8 cellular contexts compared by ENCODE assay signal in the genomic region with DNA sequence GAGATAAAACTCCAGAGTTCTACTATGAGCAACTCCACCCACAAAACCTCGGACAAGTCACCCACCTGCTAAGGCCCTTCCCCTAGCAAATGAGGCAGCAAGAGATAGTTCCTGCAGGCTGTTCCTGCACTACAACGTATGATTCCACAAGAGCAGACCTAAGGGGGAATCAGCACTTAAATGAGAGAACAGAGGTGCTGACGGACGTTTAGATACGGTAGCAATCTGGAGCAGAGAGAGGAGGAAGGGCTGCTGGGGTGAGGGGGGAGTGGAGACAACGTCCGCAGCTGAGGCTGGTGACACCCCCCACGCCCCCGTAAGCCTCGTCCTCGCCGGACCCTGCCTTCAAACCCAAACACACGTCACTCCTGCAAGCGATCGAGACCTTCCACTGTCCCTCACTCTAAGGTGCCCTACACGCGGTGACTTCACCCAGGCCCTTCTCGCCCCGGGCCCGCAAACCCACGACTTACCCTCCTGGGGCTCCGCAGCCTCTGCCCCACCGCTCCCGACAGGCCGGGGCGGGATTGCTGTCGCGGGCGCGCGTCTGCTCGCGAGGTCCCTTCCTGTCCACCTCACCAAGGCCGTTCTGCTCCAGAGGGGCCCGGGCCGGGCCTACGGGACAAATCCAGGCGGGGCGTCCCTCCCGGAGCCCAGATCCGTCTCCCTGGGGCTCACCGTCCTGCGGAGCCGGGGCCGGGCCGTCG. TPM values are rescaled to one million over a fixed set of nuclear protein-coding genes. Genes with fewer than 3 reads are reported as not detected.
DNase-seq lines count a peak whose midpoint lies in the region; ATAC-seq and TF ChIP-seq lines count a peak whose summit lies in the region.

No MANE protein-coding gene starts in this region.

- intact Hi-C loops in naive thymus-derived CD4-positive, alpha-beta T cell (cut with micrococcal nuclease) = loop anchor here (1.0 to 10.0 kb wide), 3 partner anchors 69 to 257 kb away; a partner anchor contains a TSS
- intact Hi-C loops in tibial artery (cut with DNase I; ENCODE audit: low total_unique reads) = no loop called here

- H3K9me3 ChIP-seq in naive thymus-derived CD4-positive, alpha-beta T cell (ENCODE audit: control insufficient read depth in 2 of 3, low read length in 3 of 3) = peaks cover 0 to 12% (median 0%) of the 10 kb centered on the region in 3 experiments
- no peaks in the 10 kb centered on the region for H3K9me3 ChIP-seq in tibial artery

- H3K36me3 ChIP-seq in H7 (replicated peaks; ENCODE audit: control insufficient read depth, insufficient read depth, low read length) (peaks cover 14% of the 10 kb centered on the region), tibial artery (peaks cover 24 to 33% (median 25%) of the 10 kb centered on the region in 3 donors)
- H3K36me3 ChIP-seq in naive thymus-derived CD4-positive, alpha-beta T cell (ENCODE audit: control insufficient read depth in 2 of 3, insufficient read depth in 3 of 3, low read length in 3 of 3) = peaks cover 6 to 30% (median 22%) of the 10 kb centered on the region in 3 experiments

- TF ChIP-seq POLR2A in erythroblast (IDR thresholded peaks at IDR 0.05; ENCODE audit: low read length) = no peak

- peaks cover 42% of the 10 kb centered on the region for H3K36me3 Mint-ChIP-seq in activated CD4-positive, alpha-beta memory T cell treated with anti-CD3 and anti-CD28 coated beads, Interleukin-2, amount 10 ng/mL, durations not matched to agents 7 days and 5 days (ENCODE audit: low read depth)
- peaks cover 24 to 49% (median 40%) of the 10 kb centered on the region in 5 donors for H3K36me3 Mint-ChIP-seq in naive thymus-derived CD4-positive, alpha-beta T cell

- H3K27ac Mint-ChIP-seq in activated CD4-positive, alpha-beta memory T cell treated with anti-CD3 and anti-CD28 coated beads, Interleukin-2, amount 10 ng/mL, durations not matched to agents 7 days and 5 days = peak overlapping the region; percentile 74
- H3K27ac Mint-ChIP-seq in naive thymus-derived CD4-positive, alpha-beta T cell = peak overlapping the region; percentile 85 to 96 (median 90)

- peak overlapping the region; percentile 97 for H3K4me3 ChIP-seq in GM12864 (ENCODE audit: low read depth, low read length)
- H3K4me3 ChIP-seq in H7 (ENCODE audit: insufficient read depth, low read depth, low read length) = peak overlapping the region; percentile 86
- peak overlapping the region; percentile 68 for H3K4me3 ChIP-seq in naive thymus-derived CD4-positive, alpha-beta T cell (ENCODE audit: low read length)
- H3K4me3 ChIP-seq in tibial artery = peak overlapping the region; percentile 64 to 98

- no peak for DNase-seq in GM12864 (ENCODE audit: low read depth)
- DNase-seq in H7 = no peak
- DNase-seq in Kasumi-1 (lab: John Stamatoyannopoulos, UW) = peak; percentile 3 to 27
- DNase-seq in activated CD4-positive, alpha-beta memory T cell treated with anti-CD3 and anti-CD28 coated beads, Interleukin-2, amount 10 ng/mL, durations not matched to agents 7 days and 5 days = peak; percentile 39
- peak; percentile 75 to 84 for DNase-seq in erythroblast (lab: John Stamatoyannopoulos, UW)
- peak in 7 of 9 donors; percentile 6 to 52 (median 22) for DNase-seq in naive thymus-derived CD4-positive, alpha-beta T cell
- no peak for DNase-seq in tibial artery
- no peak for DNase-seq in kidney glomerular epithelial cell (lab: John Stamatoyannopoulos, UW)

- no peaks in the 10 kb centered on the region for H3K27me3 Mint-ChIP-seq in activated CD4-positive, alpha-beta memory T cell treated with anti-CD3 and anti-CD28 coated beads, Interleukin-2, amount 10 ng/mL, durations not matched to agents 7 days and 5 days
- H3K27me3 Mint-ChIP-seq in naive thymus-derived CD4-positive, alpha-beta T cell = peaks cover 0 to 5% (median 1%) of the 10 kb centered on the region in 5 donors

- peak overlapping the region; percentile 85 for H3K27ac ChIP-seq in naive thymus-derived CD4-positive, alpha-beta T cell (ENCODE audit: low read depth, low read length)
- H3K27ac ChIP-seq in tibial artery = peak overlapping the region; percentile 86 to 87

- CTCF ChIA-PET in activated CD4-positive, alpha-beta memory T cell treated with anti-CD3 and anti-CD28 coated beads, Interleukin-2, amount 10 ng/mL, durations not matched to agents 7 days and 5 days (lab: Charles Lee) = no interaction called here
- CTCF ChIA-PET in naive thymus-derived CD4-positive, alpha-beta T cell (lab: Charles Lee) = no interaction called here

- peaks cover 42% of the 10 kb centered on the region for H3K9me3 Mint-ChIP-seq in activated CD4-positive, alpha-beta memory T cell treated with anti-CD3 and anti-CD28 coated beads, Interleukin-2, amount 10 ng/mL, durations not matched to agents 7 days and 5 days
- peaks cover 0 to 40% (median 16%) of the 10 kb centered on the region in 11 donors for H3K9me3 Mint-ChIP-seq in naive thymus-derived CD4-positive, alpha-beta T cell

- ATAC-seq in naive thymus-derived CD4-positive, alpha-beta T cell = peak; percentile 34

- POLR2A ChIA-PET in activated CD4-positive, alpha-beta memory T cell treated with anti-CD3 and anti-CD28 coated beads, Interleukin-2, amount 10 ng/mL, durations not matched to agents 7 days and 5 days (lab: Charles Lee) = no interaction called here
- POLR2A ChIA-PET in naive thymus-derived CD4-positive, alpha-beta T cell (lab: Charles Lee) = interaction anchor here (0.9 kb wide), 1 partner anchor 130 kb away, joined by 4 read pairs; no protein-coding TSS in a partner anchor

- peaks cover 40% of the 10 kb centered on the region for H3K4me1 Mint-ChIP-seq in activated CD4-positive, alpha-beta memory T cell treated with anti-CD3 and anti-CD28 coated beads, Interleukin-2, amount 10 ng/mL, durations not matched to agents 7 days and 5 days
- peaks cover 37 to 63% (median 46%) of the 10 kb centered on the region in 7 donors for H3K4me1 Mint-ChIP-seq in naive thymus-derived CD4-positive, alpha-beta T cell

- peaks cover 26 to 33% of the 10 kb centered on the region in 2 donors for H3K4me1 ChIP-seq in naive thymus-derived CD4-positive, alpha-beta T cell (ENCODE audit: control insufficient read depth in 2 of 2, insufficient read depth in 2 of 2, low read length in 2 of 2)
- H3K4me1 ChIP-seq in tibial artery = peaks cover 0 to 39% (median 27%) of the 10 kb centered on the region in 4 donors

- H3K4me3 Mint-ChIP-seq in activated CD4-positive, alpha-beta memory T cell treated with anti-CD3 and anti-CD28 coated beads, Interleukin-2, amount 10 ng/mL, durations not matched to agents 7 days and 5 days = peak overlapping the region; percentile 86
- peak overlapping the region; percentile 92 to 98 (median 94) for H3K4me3 Mint-ChIP-seq in naive thymus-derived CD4-positive, alpha-beta T cell

- TF ChIP-seq CTCF in GM12864 (IDR thresholded peaks at IDR 0.05; ENCODE audit: low read depth, low read length, missing control alignments) = no peak
- TF ChIP-seq CTCF in tibial artery (IDR thresholded peaks at IDR 0.05) = no peak

- H3K27me3 ChIP-seq in H7 (ENCODE audit: control insufficient read depth, insufficient read depth, low read length) (no peaks in the 10 kb centered on the region), tibial artery (no peaks in the 10 kb centered on the region)
- no peaks in the 10 kb centered on the region for H3K27me3 ChIP-seq in naive thymus-derived CD4-positive, alpha-beta T cell (ENCODE audit: control insufficient read depth in 2 of 2, insufficient read depth in 2 of 2, low read length in 2 of 2)

RNA-seq across cellular contexts. Expression of a gene that starts 0.6 kb away (rescaled TPM):
- total RNA-seq in H7 (2014; rRNA removed; shearing (Covaris generic)) = 13.8 and 16.7 TPM in 2 replicates
- 10 to 100 TPM; 21.0 to 23.9 TPM for total RNA-seq in activated CD4-positive, alpha-beta memory T cell treated with anti-CD3 and anti-CD28 coated beads, Interleukin-2, amount 10 ng/mL, durations not matched to agents 7 days and 5 days
- total RNA-seq in naive thymus-derived CD4-positive, alpha-beta T cell = 10 to 100 TPM; 26.2 to 58.1 (median 29.3) TPM
- polyA plus RNA-seq in naive thymus-derived CD4-positive, alpha-beta T cell = 10 to 100 TPM; 25.2 to 33.4 TPM

RNA-seq across cellular contexts. Expression of a gene that starts 47.8 kb away (rescaled TPM):
- total RNA-seq in H7 (2014; rRNA removed; shearing (Covaris generic)) = 0.31 and 0.37 TPM in 2 replicates
- under 1 TPM in 1 of 2 experiments, not detected in 1; 0.43 TPM for total RNA-seq in activated CD4-positive, alpha-beta memory T cell treated with anti-CD3 and anti-CD28 coated beads, Interleukin-2, amount 10 ng/mL, durations not matched to agents 7 days and 5 days
- under 1 TPM in 4 of 5 experiments, not detected in 1; 0.72 to 0.94 (median 0.80) TPM for total RNA-seq in naive thymus-derived CD4-positive, alpha-beta T cell
- not detected for polyA plus RNA-seq in naive thymus-derived CD4-positive, alpha-beta T cell

Comparison
In these comparisons a context has a peak if more than half of its experiments do, and no peak if none do; other contexts are left out.
1. DNase-seq: peak in Kasumi-1 (2 of 2), activated CD4-positive, alpha-beta memory T cell treated with anti-CD3 and anti-CD28 coated beads, Interleukin-2, amount 10 ng/mL, durations not matched to agents 7 days and 5 days (single experiment), erythroblast (2 of 2) and naive thymus-derived CD4-positive, alpha-beta T cell (7 of 9); none in GM12864 (single experiment), H7 (single experiment), tibial artery (0 of 2) and kidney glomerular epithelial cell (single experiment).
2. Peak in every context shown above with its lines, with median percentiles within 50 percentile points of each other: H3K4me3 ChIP-seq.